Comparison of ENCODE assay signal across 17 cellular contexts in the genomic region with DNA sequence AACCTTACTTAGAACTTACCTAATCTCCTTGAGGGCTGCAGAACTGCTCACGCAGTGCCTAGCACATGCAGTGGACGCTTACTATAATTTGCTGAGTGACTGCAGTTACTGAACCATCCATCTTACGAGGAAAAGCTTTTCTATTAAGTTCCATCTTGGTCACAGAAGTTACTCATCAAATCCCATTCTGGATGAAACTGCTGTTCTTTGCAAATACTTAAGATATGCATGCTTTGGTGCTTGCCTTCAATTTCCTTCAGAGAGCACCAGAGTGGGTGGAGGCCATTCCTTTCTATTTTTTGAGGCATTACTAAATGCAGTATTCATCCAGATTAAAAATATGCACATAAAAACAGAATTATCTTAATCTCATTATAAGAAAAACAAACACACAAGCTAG. TPM values are rescaled to one million over a fixed set of nuclear protein-coding genes. Genes with fewer than 3 reads are reported as not detected.
A peak's percentile ranks its signal among the peaks of the same experiment; 100 is the strongest.
DNase-seq lines count a peak whose midpoint lies in the region; FAIRE-seq and TF ChIP-seq lines count a peak whose summit lies in the region.
"Had no signal": no experiment of that assay in that cellular context is flagged by ENCODE, and none has a peak within 500 bp of the region (broad histone marks: within the 10 kb centered on the region; RNA-seq: fewer than 3 reads in every experiment).

No MANE protein-coding gene starts in this region.

- peaks cover under 1% of the 10 kb centered on the region for H3K9me3 Mint-ChIP-seq in activated naive CD4-positive, alpha-beta T cell treated with anti-CD3 and anti-CD28 coated beads, Interleukin-2, amount 10 ng/mL, durations not matched to agents 7 days and 5 days

- no peak overlapping the region for H2BK120ac ChIP-seq in mesenchymal stem cell (ENCODE audit: low read depth, low read length)

- H3K4me1 Mint-ChIP-seq in activated naive CD4-positive, alpha-beta T cell treated with anti-CD3 and anti-CD28 coated beads, Interleukin-2, amount 10 ng/mL, durations not matched to agents 7 days and 5 days, result no peaks in the 10 kb centered on the region

- H2BK15ac ChIP-seq in mesenchymal stem cell (ENCODE audit: low read depth, poor library complexity, severe bottlenecking), result no peak overlapping the region

- no peak overlapping the region for H2BK5ac ChIP-seq in mesenchymal stem cell (ENCODE audit: low read depth, low read length, poor library complexity, severe bottlenecking)

- no peak overlapping the region for H3K27ac Mint-ChIP-seq in activated naive CD4-positive, alpha-beta T cell treated with anti-CD3 and anti-CD28 coated beads, Interleukin-2, amount 10 ng/mL, durations not matched to agents 7 days and 5 days

- 92% methylated on average over 3 of the region's 3 CpGs for WGBS in mesenchymal stem cell

- no peaks in the 10 kb centered on the region for H3K36me3 Mint-ChIP-seq in activated naive CD4-positive, alpha-beta T cell treated with anti-CD3 and anti-CD28 coated beads, Interleukin-2, amount 10 ng/mL, durations not matched to agents 7 days and 5 days

- H3K27ac ChIP-seq in mesenchymal stem cell (ENCODE audit: low read length, poor library complexity, severe bottlenecking), result no peak overlapping the region
- H3K27ac ChIP-seq: 22Rv1 had no signal

- no peak overlapping the region for H3K4me2 ChIP-seq in mesenchymal stem cell (ENCODE audit: low read length, poor library complexity, severe bottlenecking)

- no peak overlapping the region for H3K4me3 ChIP-seq in AG04449 (ENCODE audit: low read depth, low read length)
- no peak overlapping the region for H3K4me3 ChIP-seq in choroid plexus epithelial cell (ENCODE audit: low read depth, low read length)
- no peak overlapping the region for H3K4me3 ChIP-seq in mesenchymal stem cell (ENCODE audit: insufficient read depth in 1 of 2, low read depth in 1 of 2, low read length in 2 of 2)

- POLR2A ChIA-PET in AG04449 (lab: Yijun Ruan, JAX), result no interaction called here

- no peak overlapping the region for H3K4ac ChIP-seq in mesenchymal stem cell (ENCODE audit: low read depth in 1 of 2, low read length in 2 of 2)

- no peaks in the 10 kb centered on the region for H3K79me1 ChIP-seq in mesenchymal stem cell (replicated peaks; ENCODE audit: low read length, poor library complexity, severe bottlenecking)

- no peak overlapping the region for H2AFZ ChIP-seq in mesenchymal stem cell (ENCODE audit: low read depth, low read length)

- H3K9me3 ChIP-seq in mesenchymal stem cell (ENCODE audit: control insufficient read depth, low read length), result no peaks in the 10 kb centered on the region

- no peaks in the 10 kb centered on the region for H3K4me1 ChIP-seq in mesenchymal stem cell (ENCODE audit: control insufficient read depth, insufficient read depth, low read depth, low read length)

- no peak overlapping the region for H4K91ac ChIP-seq in mesenchymal stem cell (ENCODE audit: low read length)

- DNase-seq in AG04449 (ENCODE audit: low read depth, low spot score) (peak; percentile 34), HTR-8/SVneo (ENCODE audit: insufficient read length, low spot score) (no peak), choroid plexus epithelial cell (ENCODE audit: low read depth) (peak; percentile 15), mesenchymal stem cell (no peak), COR-L47 (lab: John Stamatoyannopoulos, UW) (no peak), NCI-H1048 (lab: John Stamatoyannopoulos, UW) (no peak), mucosa of gallbladder (ENCODE audit: low spot score) (no peak)
- DNase-seq in activated naive CD4-positive, alpha-beta T cell treated with anti-CD3 and anti-CD28 coated beads, Interleukin-2, amount 10 ng/mL, durations not matched to agents 7 days and 5 days, result no peak
- DNase-seq: C1 segment of cervical spinal cord, H7, NCI-H1417 treated with DMSO at 0.1 percent for 48 hours, NCI-H2029, NCI-H2171 treated with DMSO at 0.1 percent for 48 hours, NCI-H774, SHP77 treated with DMSO at 0.1 percent for 48 hours had no signal

- H4K8ac ChIP-seq in mesenchymal stem cell (ENCODE audit: low read length), result no peak overlapping the region

- H3K18ac ChIP-seq in mesenchymal stem cell (ENCODE audit: low read depth in 1 of 2, low read length in 2 of 2), result peak overlapping the region in 1 of 2 experiments; percentile 62

- H3K36me3 ChIP-seq in mesenchymal stem cell (ENCODE audit: control insufficient read depth in 1 of 2, insufficient read depth in 2 of 2, low read depth in 1 of 2, low read length in 2 of 2), result no peaks in the 10 kb centered on the region

- H3K4me3 Mint-ChIP-seq in activated naive CD4-positive, alpha-beta T cell treated with anti-CD3 and anti-CD28 coated beads, Interleukin-2, amount 10 ng/mL, durations not matched to agents 7 days and 5 days, result no peak overlapping the region

- TF ChIP-seq CTCF in AG04449 (IDR thresholded peaks at IDR 0.05; ENCODE audit: insufficient read depth, low read length, missing control alignments), result no peak
- no peak for TF ChIP-seq CTCF in choroid plexus epithelial cell (conservative IDR thresholded peaks at IDR 0.05; ENCODE audit: low read depth, low read length)

- H2BK12ac ChIP-seq in mesenchymal stem cell (ENCODE audit: low read length in 2 of 2), result no peak overlapping the region

- peak; percentile 67 for FAIRE-seq in HTR-8/SVneo (lab: Jason Lieb, UNC)
- FAIRE-seq: GM12891 had no signal

- H3K27me3 Mint-ChIP-seq in activated naive CD4-positive, alpha-beta T cell treated with anti-CD3 and anti-CD28 coated beads, Interleukin-2, amount 10 ng/mL, durations not matched to agents 7 days and 5 days, result peaks cover 11% of the 10 kb centered on the region

- H3K14ac ChIP-seq in mesenchymal stem cell (ENCODE audit: low read length in 2 of 2), result no peak overlapping the region

- peak overlapping the region; percentile 10 for H3K9ac ChIP-seq in mesenchymal stem cell (ENCODE audit: low read length)

- peaks cover 0 to 5% of the 10 kb centered on the region in 2 experiments for H3K27me3 ChIP-seq in mesenchymal stem cell (ENCODE audit: control insufficient read depth in 1 of 2, insufficient read depth in 1 of 2, low read length in 2 of 2)

- no peak overlapping the region for H2AK5ac ChIP-seq in mesenchymal stem cell (ENCODE audit: low read length, severe bottlenecking)

- H3K23ac ChIP-seq in mesenchymal stem cell (ENCODE audit: low read length in 2 of 2), result no peak overlapping the region

- CTCF ChIA-PET in AG04449 (lab: Yijun Ruan, JAX), result interaction anchor here (1.2 to 2.4 kb wide), 2 partner anchors 18 to 238 kb away, joined by 3 to 7 read pairs; a partner anchor contains a TSS
- CTCF ChIA-PET in activated naive CD4-positive, alpha-beta T cell treated with anti-CD3 and anti-CD28 coated beads, Interleukin-2, amount 10 ng/mL, durations not matched to agents 7 days and 5 days (lab: Charles Lee), result no interaction called here

RNA-seq across cellular contexts. Expression of a gene that starts 17.7 kb away (rescaled TPM):
- 4.6 TPM for polyA plus RNA-seq in mesenchymal stem cell (2013, experiment 1 of 2)
- 4.7 TPM for polyA plus RNA-seq in mesenchymal stem cell (2013, experiment 2 of 2)
- 26.0 TPM for total RNA-seq in mucosa of gallbladder

Comparison
In these comparisons a context has a peak if more than half of its experiments do, and no peak if none do; other contexts are left out.
1. DNase-seq: peak in AG04449 (single experiment) and choroid plexus epithelial cell (single experiment); none in HTR-8/SVneo (single experiment), mesenchymal stem cell (single experiment), COR-L47 (single experiment), NCI-H1048 (single experiment), mucosa of gallbladder (single experiment) and activated naive CD4-positive, alpha-beta T cell treated with anti-CD3 and anti-CD28 coated beads, Interleukin-2, amount 10 ng/mL, durations not matched to agents 7 days and 5 days (single experiment).